In the genomic region with DNA sequence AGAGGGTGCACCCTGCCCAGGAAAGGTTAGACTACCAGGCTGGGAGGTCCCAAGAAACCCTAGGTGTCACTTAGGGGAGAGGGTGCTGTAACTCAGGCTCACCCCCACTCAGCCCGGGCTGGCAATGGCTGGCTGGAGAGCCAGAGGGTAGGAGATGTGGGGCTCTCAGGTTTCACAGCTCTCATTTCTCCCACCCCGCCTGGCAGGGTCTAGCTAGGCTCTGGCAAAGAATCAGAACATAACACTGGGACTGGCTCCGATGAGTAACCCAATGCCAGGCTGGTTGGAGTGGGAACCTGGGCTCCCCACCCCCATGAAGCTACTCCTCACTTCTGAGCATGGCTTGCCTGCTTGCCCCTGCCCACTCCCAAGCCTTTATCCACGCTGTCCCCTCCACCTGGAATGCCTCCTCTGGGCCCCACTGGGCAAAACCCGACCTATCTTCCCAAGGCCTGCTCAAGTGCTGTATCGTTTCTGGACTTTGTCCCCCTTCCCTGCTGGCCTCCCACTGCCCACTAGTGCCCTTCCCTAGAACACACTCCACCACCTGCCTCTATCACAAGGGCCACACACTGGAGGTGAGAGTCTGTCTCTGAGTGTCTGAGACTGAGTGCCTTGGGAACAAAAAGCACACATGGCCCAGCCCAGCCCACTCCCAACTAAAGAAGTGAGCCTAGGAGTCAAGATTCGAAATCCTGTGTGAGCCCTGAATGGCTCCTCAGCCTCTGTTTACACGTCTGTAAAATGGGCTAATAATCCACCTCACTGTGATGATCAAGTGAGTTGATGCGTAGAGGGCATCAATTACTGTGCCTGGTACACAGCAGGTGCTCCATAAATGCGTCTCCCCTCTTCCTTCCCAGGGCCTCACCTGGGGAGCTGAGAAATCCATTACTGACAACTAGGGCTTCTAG, we compare ENCODE assay signal across 11 cellular contexts. TPM values are rescaled to one million over a fixed set of nuclear protein-coding genes. Genes with fewer than 3 reads are reported as not detected.
A peak's percentile ranks its signal among the peaks of the same experiment; 100 is the strongest.
DNase-seq lines count a peak whose midpoint lies in the region; ATAC-seq and TF ChIP-seq lines count a peak whose summit lies in the region.
"Had no signal": no experiment of that assay in that cellular context is flagged by ENCODE, and none has a peak within 500 bp of the region (broad histone marks: within the 10 kb centered on the region; RNA-seq: fewer than 3 reads in every experiment).

No MANE protein-coding gene starts in this region.

- no peaks in the 10 kb centered on the region for H3K9me3 Mint-ChIP-seq in progenitor cell of endocrine pancreas (ENCODE audit: low read depth)

- no peak overlapping the region for H3K9ac ChIP-seq in adipocyte (ENCODE audit: low read length)

- peaks cover 2% of the 10 kb centered on the region for H3K27me3 ChIP-seq in adipocyte (replicated peaks; ENCODE audit: control insufficient read depth, insufficient read depth, low read length)

- peaks cover 30% of the 10 kb centered on the region for H3K4me1 Mint-ChIP-seq in progenitor cell of endocrine pancreas (ENCODE audit: low read depth)

- no peak for TF ChIP-seq CTCF in progenitor cell of endocrine pancreas (IDR thresholded peaks at IDR 0.05; ENCODE audit: unreplicated experiment)

- H3K4me3 Mint-ChIP-seq in progenitor cell of endocrine pancreas (ENCODE audit: low read depth), result peak overlapping the region; percentile 87

- no peak overlapping the region for H3K4me3 ChIP-seq in adipocyte (ENCODE audit: low read length)
- H3K4me3 ChIP-seq: mucosa of descending colon had no signal

- no peaks in the 10 kb centered on the region for H3K9me3 ChIP-seq in adipocyte (ENCODE audit: control insufficient read depth, low read length)
- H3K9me3 ChIP-seq: mucosa of descending colon had no signal

- peaks cover 8% of the 10 kb centered on the region for H3K4me1 ChIP-seq in adipocyte (ENCODE audit: control insufficient read depth, insufficient read depth, low read length)

- no peaks in the 10 kb centered on the region for H3K27me3 Mint-ChIP-seq in progenitor cell of endocrine pancreas

- H3K27ac Mint-ChIP-seq in progenitor cell of endocrine pancreas, result peak overlapping the region; percentile 76

- peak; percentile 4 for DNase-seq in NCI-H2107 treated with DMSO at 0.1 percent for 48 hours (lab: John Stamatoyannopoulos, UW; ENCODE audit: unreplicated experiment)
- DNase-seq in NCI-H2107 (lab: John Stamatoyannopoulos, UW), result no peak
- peak; percentile 72 for DNase-seq in NCI-H1092 treated with DMSO at 0.1 percent for 48 hours (lab: John Stamatoyannopoulos, UW)
- peak; percentile 15 for DNase-seq in adipocyte (ENCODE audit: low read depth)
- DNase-seq in progenitor cell of endocrine pancreas (ENCODE audit: low spot score, unreplicated experiment), result no peak
- DNase-seq in activated CD4-positive, alpha-beta T cell treated with anti-CD3 and anti-CD28 coated beads for 1 hour, result no peak
- no peak for DNase-seq in SHP77 treated with DMSO at 0.1 percent for 48 hours (lab: John Stamatoyannopoulos, UW)
- DNase-seq: 8988T, NCI-H526 treated with DMSO at 0.1 percent for 48 hours had no signal

- peaks cover 2% of the 10 kb centered on the region for H3K36me3 Mint-ChIP-seq in progenitor cell of endocrine pancreas (ENCODE audit: insufficient read depth)

- no peak for ATAC-seq in GM19452 (IDR thresholded peaks at IDR 0.05; ENCODE audit: unreplicated experiment)
- ATAC-seq: mucosa of descending colon had no signal

- H3K36me3 ChIP-seq in adipocyte (ENCODE audit: control insufficient read depth, insufficient read depth, low read length, severe bottlenecking), result no peaks in the 10 kb centered on the region

RNA-seq across cellular contexts. Expression of gene CIB2, which starts 1.9 kb away (rescaled TPM):
- total RNA-seq in progenitor cell of endocrine pancreas, result 41.6 and 44.9 TPM in 2 replicates

RNA-seq across cellular contexts. Expression of gene IDH3A, which starts 19.8 kb away (rescaled TPM):
- 34.9 and 35.4 TPM in 2 replicates for total RNA-seq in progenitor cell of endocrine pancreas

RNA-seq across cellular contexts. Expression of gene SH2D7, which starts 37.0 kb away (rescaled TPM):
- not detected in 2 replicates for total RNA-seq in progenitor cell of endocrine pancreas

RNA-seq across cellular contexts. Expression of gene TBC1D2B, which starts 51.8 kb away (rescaled TPM):
- total RNA-seq in progenitor cell of endocrine pancreas, result 10.8 and 15.4 TPM in 2 replicates

Comparison
In these comparisons a context has a peak if more than half of its experiments do, and no peak if none do; other contexts are left out.
1. DNase-seq: peak in NCI-H2107 treated with DMSO at 0.1 percent for 48 hours (single experiment), NCI-H1092 treated with DMSO at 0.1 percent for 48 hours (single experiment) and adipocyte (single experiment); none in NCI-H2107 (single experiment), progenitor cell of endocrine pancreas (single experiment), activated CD4-positive, alpha-beta T cell treated with anti-CD3 and anti-CD28 coated beads for 1 hour (single experiment) and SHP77 treated with DMSO at 0.1 percent for 48 hours (single experiment).